1 cellular context compared by ENCODE assay signal in genomic region chr17:47219621-47220475, GRCh38.
TF ChIP-seq lines count a peak whose summit lies in the region.

No MANE protein-coding gene starts in this region.

TF ChIP-seq in WTC11, 78 proteins besides CTCF, POLR2A, EP300 and RAD21:
- TF ChIP-seq HMGXB4 (CRISPR knock-in tag; IDR thresholded peaks at IDR 0.05) (no peak), ZNF416 (CRISPR knock-in tag; IDR thresholded peaks at IDR 0.05) (no peak), ZNF232 (CRISPR knock-in tag; IDR thresholded peaks at IDR 0.05) (no peak), RELA (CRISPR knock-in tag; IDR thresholded peaks at IDR 0.05; ENCODE audit: borderline replicate concordance) (no peak), CREB1 (CRISPR knock-in tag; IDR thresholded peaks at IDR 0.05) (no peak), NR1H2 (CRISPR knock-in tag; IDR thresholded peaks at IDR 0.05) (no peak), ELF4 (CRISPR knock-in tag; IDR thresholded peaks at IDR 0.05; ENCODE audit: low read depth) (no peak), ZNF423 (CRISPR knock-in tag; IDR thresholded peaks at IDR 0.05) (no peak), NFE2L1 (CRISPR knock-in tag; IDR thresholded peaks at IDR 0.05) (no peak)
